Comparison of ENCODE assay signal across 12 cellular contexts in genomic region chr4:2363951-2364653, GRCh38. TPM values are rescaled to one million over a fixed set of nuclear protein-coding genes. Genes with fewer than 3 reads are reported as not detected.
DNase-seq lines count a peak whose midpoint lies in the region; ATAC-seq and FAIRE-seq lines count a peak whose summit lies in the region.
"Had no signal": no experiment of that assay in that cellular context is flagged by ENCODE, and none has a peak within 500 bp of the region (broad histone marks: within the 10 kb centered on the region; RNA-seq: fewer than 3 reads in every experiment).

No MANE protein-coding gene starts in this region.

- WGBS in right cardiac atrium: 69% methylated on average over 17 of the region's 17 CpGs
- 63 to 73% (median 67%) methylated on average over 17 of the region's 17 CpGs for WGBS in small intestine, 3 donors

- DNase-seq in H7 (peak; percentile 35), right cardiac atrium (no peak), small intestine (no peak), NCI-H1694 treated with DMSO at 0.1 percent for 48 hours (lab: John Stamatoyannopoulos, UW) (no peak), COR-L47 (lab: John Stamatoyannopoulos, UW) (no peak)
- peak in 1 of 2 donors; percentile 52 for DNase-seq in activated naive CD4-positive, alpha-beta T cell treated with anti-CD3 and anti-CD28 coated beads, Interleukin-2, amount 50 U/mL, for 72 hours (ENCODE audit: low spot score in 2 of 2)
- DNase-seq: mesendoderm had no signal

- H3K36me3 Mint-ChIP-seq in activated naive CD4-positive, alpha-beta T cell treated with anti-CD3 and anti-CD28 coated beads, Interleukin-2, amount 50 U/mL, for 72 hours: peaks cover 0 to 5% of the 10 kb centered on the region in 2 donors
- H3K36me3 Mint-ChIP-seq: brain had no signal

- H3K27ac Mint-ChIP-seq in activated naive CD4-positive, alpha-beta T cell treated with anti-CD3 and anti-CD28 coated beads, Interleukin-2, amount 50 U/mL, for 72 hours: peak overlapping the region; percentile 60 to 81

- H3K27ac ChIP-seq in right cardiac atrium (ENCODE audit: low read length): no peak overlapping the region
- H3K27ac ChIP-seq in small intestine (ENCODE audit: low read depth in 1 of 2, low read length in 1 of 2): peak overlapping the region; percentile 11 to 27
- H3K27ac ChIP-seq: KMS-11 had no signal

- no peak for FAIRE-seq in small intestine (lab: Jason Lieb, UNC)

- no peak overlapping the region for H3K4me3 ChIP-seq in H7 (ENCODE audit: insufficient read depth, low read depth, low read length)
- peak overlapping the region; percentile 22 for H3K4me3 ChIP-seq in right cardiac atrium (ENCODE audit: low read length)
- H3K4me3 ChIP-seq in small intestine (ENCODE audit: low read depth in 1 of 2, low read length in 2 of 2): peak overlapping the region in 1 of 2 donors; percentile 46

- no peak for ATAC-seq in activated naive CD4-positive, alpha-beta T cell treated with anti-CD3 and anti-CD28 coated beads, Interleukin-2, amount 50 U/mL, for 72 hours
- ATAC-seq in right cardiac atrium (no peak), GM21360 (IDR thresholded peaks at IDR 0.05; ENCODE audit: unreplicated experiment) (no peak)

- no peaks in the 10 kb centered on the region for H3K36me3 ChIP-seq in H7 (replicated peaks; ENCODE audit: control insufficient read depth, insufficient read depth, low read length)
- H3K36me3 ChIP-seq in small intestine (ENCODE audit: control insufficient read depth in 2 of 2, insufficient read depth in 2 of 2, low read length in 2 of 2): no peaks in the 10 kb centered on the region

- peaks cover 0 to 5% of the 10 kb centered on the region in 2 donors for H3K9me3 Mint-ChIP-seq in activated naive CD4-positive, alpha-beta T cell treated with anti-CD3 and anti-CD28 coated beads, Interleukin-2, amount 50 U/mL, for 72 hours

- intact Hi-C loops in right cardiac atrium (cut with DNase I): no loop called here

- H3K9me3 ChIP-seq in right cardiac atrium (ENCODE audit: control insufficient read depth, low read length) (no peaks in the 10 kb centered on the region), small intestine (ENCODE audit: control insufficient read depth, low read depth) (no peaks in the 10 kb centered on the region)

- H3K4me1 ChIP-seq in right cardiac atrium (ENCODE audit: control insufficient read depth, insufficient read depth, low read length): no peaks in the 10 kb centered on the region
- H3K4me1 ChIP-seq in small intestine (ENCODE audit: control insufficient read depth in 2 of 2, insufficient read depth in 1 of 2, low read depth in 1 of 2, low read length in 1 of 2): peaks cover 3 to 11% of the 10 kb centered on the region in 2 donors

- H3K27me3 ChIP-seq in H7 (ENCODE audit: control insufficient read depth, insufficient read depth, low read length): no peaks in the 10 kb centered on the region
- no peaks in the 10 kb centered on the region for H3K27me3 ChIP-seq in right cardiac atrium (ENCODE audit: control insufficient read depth, insufficient read depth)
- H3K27me3 ChIP-seq in small intestine (ENCODE audit: control insufficient read depth in 2 of 2, insufficient read depth in 2 of 2, low read length in 2 of 2): no peaks in the 10 kb centered on the region

RNA-seq across cellular contexts. Expression of gene ZFYVE28, which starts 54.3 kb away (rescaled TPM):
- 2.1 and 5.7 TPM in 2 replicates for total RNA-seq in H7 (2014; rRNA removed; shearing (Covaris generic))
- total RNA-seq in activated naive CD4-positive, alpha-beta T cell treated with anti-CD3 and anti-CD28 coated beads, Interleukin-2, amount 50 U/mL, for 72 hours: 1 to 10 TPM; 2.7 to 9.9 TPM
- 1 to 10 TPM; 4.4 to 5.9 (median 5.5) TPM for total RNA-seq in right cardiac atrium
- polyA plus RNA-seq in right cardiac atrium: 3.5 TPM
- 10 to 100 TPM in 2 of 3 donors, 1 to 10 TPM in 1; 9.3 to 29.5 (median 16.2) TPM for polyA plus RNA-seq in small intestine

RNA-seq across cellular contexts. Expression of gene CFAP99, which starts 54.7 kb away (rescaled TPM):
- total RNA-seq in H7 (2014; rRNA removed; shearing (Covaris generic)): not detected in 2 replicates
- total RNA-seq in activated naive CD4-positive, alpha-beta T cell treated with anti-CD3 and anti-CD28 coated beads, Interleukin-2, amount 50 U/mL, for 72 hours: not detected
- total RNA-seq in right cardiac atrium: not detected
- polyA plus RNA-seq in right cardiac atrium: not detected
- polyA plus RNA-seq in small intestine: under 1 TPM in 2 of 3 donors, not detected in 1; 0.15 to 0.67 TPM
- total RNA-seq: H4, SK-MEL-5 had no signal
